In the genomic region with DNA sequence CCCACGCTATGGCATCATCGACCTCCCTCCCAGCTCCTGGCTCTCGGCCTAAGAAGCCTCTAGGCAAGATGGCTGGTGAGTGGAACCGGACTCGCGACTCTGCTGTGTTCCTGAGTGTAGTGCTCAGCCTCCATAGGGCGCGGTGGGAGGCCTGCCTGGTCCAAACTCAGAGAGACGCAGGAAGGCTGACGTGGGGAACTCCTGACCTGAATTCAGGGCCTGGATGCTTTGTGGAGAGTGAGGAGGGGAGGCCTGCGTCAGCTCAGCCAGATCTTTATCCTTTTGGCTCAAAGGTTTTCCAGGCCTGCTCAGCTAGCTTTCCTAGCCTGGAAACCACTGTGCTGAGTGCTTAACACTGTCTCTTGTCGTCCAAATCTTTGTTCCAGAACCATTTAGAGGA, we compare ENCODE assay signal across 22 cellular contexts. TPM values are rescaled to one million over a fixed set of nuclear protein-coding genes. Genes with fewer than 3 reads are reported as not detected.
A peak's percentile ranks its signal among the peaks of the same experiment; 100 is the strongest.
DNase-seq lines count a peak whose midpoint lies in the region; ATAC-seq, FAIRE-seq and TF ChIP-seq lines count a peak whose summit lies in the region.
"Had no signal": no experiment of that assay in that cellular context is flagged by ENCODE, and none has a peak within 500 bp of the region (broad histone marks: within the 10 kb centered on the region; RNA-seq: fewer than 3 reads in every experiment).

No MANE protein-coding gene starts in this region.

- H3K9me3 Mint-ChIP-seq in activated naive CD4-positive, alpha-beta T cell treated with anti-CD3 and anti-CD28 coated beads, Interleukin-2, amount 10 ng/mL, durations not matched to agents 7 days and 5 days, result no peaks in the 10 kb centered on the region
- H3K9me3 Mint-ChIP-seq: CD14-positive monocyte, HFFc6 had no signal

- no peak overlapping the region for H3K23ac ChIP-seq in IMR-90 (ENCODE audit: low read depth, low read length)

- dilution Hi-C loops in IMR-90 (cut with HindIII; ENCODE audit: low sequenced_read_pairs, unreplicated experiment), result no loop called here

- H3K56ac ChIP-seq in IMR-90 (ENCODE audit: extremely low read depth, insufficient read depth, low read length), result no peak overlapping the region

- H3K27ac Mint-ChIP-seq in activated naive CD4-positive, alpha-beta T cell treated with anti-CD3 and anti-CD28 coated beads, Interleukin-2, amount 10 ng/mL, durations not matched to agents 7 days and 5 days, result no peak overlapping the region
- H3K27ac Mint-ChIP-seq: HFFc6 had no signal

- H3K4me1 ChIP-seq in BE2C (peaks cover 15% of the 10 kb centered on the region), IMR-90 (ENCODE audit: control insufficient read depth, insufficient read depth, low read length) (no peaks in the 10 kb centered on the region), hepatocyte (ENCODE audit: insufficient read depth) (no peaks in the 10 kb centered on the region), rectal smooth muscle tissue (ENCODE audit: control insufficient read depth, insufficient read depth, low read length) (peaks cover 3% of the 10 kb centered on the region), small intestine (ENCODE audit: control insufficient read depth in 2 of 2, insufficient read depth in 1 of 2, low read depth in 1 of 2, low read length in 1 of 2) (no peaks in the 10 kb centered on the region)

- no peak overlapping the region for H3K14ac ChIP-seq in IMR-90 (replicated peaks; ENCODE audit: low read depth, low read length)

- no peak for TF ChIP-seq CTCF in BE2C (IDR thresholded peaks at IDR 0.05; ENCODE audit: low read depth, low read length)
- no peak for TF ChIP-seq CTCF in IMR-90 (conservative IDR thresholded peaks at IDR 0.05; ENCODE audit: low read depth, low read length)
- TF ChIP-seq CTCF in hepatocyte (IDR thresholded peaks at IDR 0.05; ENCODE audit: poor library complexity), result no peak

- H2AK5ac ChIP-seq in IMR-90 (ENCODE audit: low read depth, low read length), result no peak overlapping the region

- no peaks in the 10 kb centered on the region for H3K27me3 Mint-ChIP-seq in activated naive CD4-positive, alpha-beta T cell treated with anti-CD3 and anti-CD28 coated beads, Interleukin-2, amount 10 ng/mL, durations not matched to agents 7 days and 5 days

- H3K18ac ChIP-seq in IMR-90 (ENCODE audit: low read depth, low read length), result no peak overlapping the region

- H4K5ac ChIP-seq in IMR-90 (ENCODE audit: low read depth, low read length), result no peak overlapping the region

- intact Hi-C loops in IMR-90 (cut with micrococcal nuclease), result no loop called here

- in situ Hi-C loops in IMR-90 (cut with MboI; ENCODE audit: low sequenced_read_pairs), result no loop called here

- no peak overlapping the region for H2BK15ac ChIP-seq in IMR-90 (ENCODE audit: low read depth, low read length)

- H3K36me3 ChIP-seq in BE2C, result peaks cover 30% of the 10 kb centered on the region
- peaks cover 36% of the 10 kb centered on the region for H3K36me3 ChIP-seq in IMR-90 (ENCODE audit: control insufficient read depth, insufficient read depth, low read length)
- no peaks in the 10 kb centered on the region for H3K36me3 ChIP-seq in hepatocyte (replicated peaks; ENCODE audit: insufficient read depth, low read depth)
- H3K36me3 ChIP-seq in rectal smooth muscle tissue (ENCODE audit: control insufficient read depth, insufficient read depth, low read length), result peaks cover 38% of the 10 kb centered on the region
- peaks cover 8 to 19% of the 10 kb centered on the region in 2 donors for H3K36me3 ChIP-seq in small intestine (ENCODE audit: control insufficient read depth in 2 of 2, insufficient read depth in 2 of 2, low read length in 2 of 2)

- H3K4me1 Mint-ChIP-seq in activated naive CD4-positive, alpha-beta T cell treated with anti-CD3 and anti-CD28 coated beads, Interleukin-2, amount 10 ng/mL, durations not matched to agents 7 days and 5 days, result peaks cover 3% of the 10 kb centered on the region

- H3K79me2 ChIP-seq in hepatocyte, result peaks cover 4% of the 10 kb centered on the region

- no peak overlapping the region for H3K9ac ChIP-seq in IMR-90 (ENCODE audit: low read depth, low read length)
- H3K9ac ChIP-seq in rectal smooth muscle tissue (ENCODE audit: low read length), result no peak overlapping the region

- H3K36me3 Mint-ChIP-seq in activated naive CD4-positive, alpha-beta T cell treated with anti-CD3 and anti-CD28 coated beads, Interleukin-2, amount 10 ng/mL, durations not matched to agents 7 days and 5 days, result peaks cover 37% of the 10 kb centered on the region

- H3K27ac ChIP-seq in IMR-90 (ENCODE audit: insufficient read depth, low read length) (no peak overlapping the region), hepatocyte (peak overlapping the region; percentile 78), rectal smooth muscle tissue (ENCODE audit: low read depth, low read length) (peak overlapping the region; percentile 8), small intestine (ENCODE audit: low read depth in 1 of 2, low read length in 1 of 2) (no peak overlapping the region)

- no peak overlapping the region for H2BK120ac ChIP-seq in IMR-90 (ENCODE audit: low read depth, low read length)

- BruUV-seq in IMR-90 (replicated peaks; lab: Mats Ljungman, UMichigan), result no TSS peak

- POLR2A ChIA-PET in IMR-90 (lab: Charles Lee; ENCODE audit: unreplicated experiment), result no interaction called here

- no peak for FAIRE-seq in small intestine (lab: Jason Lieb, UNC)
- FAIRE-seq: H54, HepG2, RCC 7860 had no signal

- no peak overlapping the region for H3K4ac ChIP-seq in IMR-90 (ENCODE audit: low read depth, low read length)

- H3K27me3 ChIP-seq in BE2C (no peaks in the 10 kb centered on the region), IMR-90 (ENCODE audit: control insufficient read depth, insufficient read depth, low read length) (no peaks in the 10 kb centered on the region), hepatocyte (no peaks in the 10 kb centered on the region), rectal smooth muscle tissue (ENCODE audit: control insufficient read depth, insufficient read depth, low read length) (no peaks in the 10 kb centered on the region), small intestine (ENCODE audit: control insufficient read depth in 2 of 2, insufficient read depth in 2 of 2, low read length in 2 of 2) (no peaks in the 10 kb centered on the region)

- no peak overlapping the region for H2BK5ac ChIP-seq in IMR-90 (ENCODE audit: low read depth, low read length, poor library complexity, severe bottlenecking)

- no peak overlapping the region for H2AFZ ChIP-seq in IMR-90 (replicated peaks; ENCODE audit: low read length, poor library complexity)
- H2AFZ ChIP-seq in hepatocyte, result no peak overlapping the region

- no peak for TF ChIP-seq POLR2A in IMR-90 (IDR thresholded peaks at IDR 0.05; ENCODE audit: low read depth, low read length)

- no peak overlapping the region for H3K4me3 Mint-ChIP-seq in activated naive CD4-positive, alpha-beta T cell treated with anti-CD3 and anti-CD28 coated beads, Interleukin-2, amount 10 ng/mL, durations not matched to agents 7 days and 5 days
- H3K4me3 Mint-ChIP-seq: CD14-positive monocyte, HFFc6 had no signal

- ATAC-seq in IMR-90 (ENCODE audit: low read depth), result no peak
- ATAC-seq: HepG2 had no signal

- no peak overlapping the region for H4K91ac ChIP-seq in IMR-90 (ENCODE audit: insufficient read depth, low read depth, low read length)

- no peaks in the 10 kb centered on the region for H3K9me3 ChIP-seq in BE2C
- no peaks in the 10 kb centered on the region for H3K9me3 ChIP-seq in IMR-90 (ENCODE audit: control insufficient read depth, insufficient read depth, low read length)
- H3K9me3 ChIP-seq in hepatocyte (ENCODE audit: low read depth), result no peaks in the 10 kb centered on the region
- H3K9me3 ChIP-seq in small intestine (ENCODE audit: control insufficient read depth, low read depth), result no peaks in the 10 kb centered on the region

- DNase-seq in BE2C, result peak; percentile 77
- no peak for DNase-seq in IMR-90
- DNase-seq in hepatocyte (ENCODE audit: low spot score), result no peak
- no peak for DNase-seq in activated naive CD4-positive, alpha-beta T cell treated with anti-CD3 and anti-CD28 coated beads, Interleukin-2, amount 10 ng/mL, durations not matched to agents 7 days and 5 days
- no peak for DNase-seq in SW 1271 (lab: John Stamatoyannopoulos, UW)
- no peak for DNase-seq in small intestine
- DNase-seq: ACHN; AML-193; DND-41; HFFc6; KG1; MV-4-11; NCI-H1694 treated with DMSO at 0.1 percent for 48 hours; NCI-H510A; NCI-H748 treated with DMSO at 0.1 percent for 48 hours; NK-92 treated with Interleukin-12 subunit alpha and Interleukin-12 subunit beta, amount 100 ng/mL, for 24 hours; SHP77 had no signal

- H3K4me3 ChIP-seq in BE2C (ENCODE audit: low read depth, low read length), result no peak overlapping the region
- no peak overlapping the region for H3K4me3 ChIP-seq in IMR-90 (ENCODE audit: insufficient read depth, low read depth, low read length)
- H3K4me3 ChIP-seq in hepatocyte, result no peak overlapping the region
- no peak overlapping the region for H3K4me3 ChIP-seq in rectal smooth muscle tissue (ENCODE audit: low read length)
- H3K4me3 ChIP-seq in small intestine (ENCODE audit: low read depth in 1 of 2, low read length in 2 of 2), result no peak overlapping the region

- no peak overlapping the region for H2BK20ac ChIP-seq in IMR-90 (ENCODE audit: low read depth, low read length)

- no peaks in the 10 kb centered on the region for H4K20me1 ChIP-seq in IMR-90 (ENCODE audit: insufficient read depth, low read length)
- H4K20me1 ChIP-seq in hepatocyte (ENCODE audit: insufficient read depth, poor library complexity, severe bottlenecking), result no peaks in the 10 kb centered on the region

- H3K4me2 ChIP-seq in IMR-90 (ENCODE audit: low read depth, low read length) (no peak overlapping the region), hepatocyte (no peak overlapping the region)

- H3K79me1 ChIP-seq in IMR-90 (ENCODE audit: low read depth in 1 of 2, low read length in 2 of 2), result peaks cover 0 to 7% of the 10 kb centered on the region in 2 experiments; a peak in 2 of 4 replicates

- H3K9me2 ChIP-seq in hepatocyte (replicated peaks; ENCODE audit: insufficient read depth), result no peaks in the 10 kb centered on the region

- no peaks in the 10 kb centered on the region for H3K9me1 ChIP-seq in IMR-90 (ENCODE audit: insufficient read depth, low read length)

- WGBS in IMR-90 (ENCODE audit: extremely low coverage in 2 of 2, insufficient read length in 1 of 2), 2 experiments, result 40% methylated on average over 1 of the region's 12 CpGs; no CpG with 5 or more reads in 1 of the 2 experiments
- WGBS in hepatocyte (ENCODE audit: low lambda C conversion rate, missing lambda C conversion rate), result 86% methylated on average over 12 of the region's 12 CpGs
- 88 to 93% (median 92%) methylated on average over 12 of the region's 12 CpGs for WGBS in small intestine, 3 donors

- H2AK9ac ChIP-seq in IMR-90 (replicated peaks; ENCODE audit: low read depth, low read length, poor library complexity), result peak overlapping the region; percentile 50

- CTCF ChIA-PET in IMR-90 (lab: Yijun Ruan, JAX), result no interaction called here
- CTCF ChIA-PET in activated naive CD4-positive, alpha-beta T cell treated with anti-CD3 and anti-CD28 coated beads, Interleukin-2, amount 10 ng/mL, durations not matched to agents 7 days and 5 days (lab: Charles Lee), result no interaction called here

- no peak for TF ChIP-seq RAD21 in IMR-90 (IDR thresholded peaks at IDR 0.05; ENCODE audit: low read length)

- no peak overlapping the region for H4K8ac ChIP-seq in IMR-90 (ENCODE audit: low read depth in 2 of 2, low read length in 2 of 2)

RNA-seq across cellular contexts. Expression of a gene that starts 8.0 kb away (rescaled TPM):
- polyA plus RNA-seq in BE2C (2012; ENCODE audit: insufficient read depth, insufficient read length, low read depth), result 9.4 TPM
- total RNA-seq in IMR-90 (2012; rRNA removed), result 3.0 and 3.6 TPM in 2 replicates
- polyA plus RNA-seq in IMR-90 (2012; rRNA removed), result 6.4 and 7.4 TPM in 2 replicates
- 4.4 and 5.8 TPM in 2 replicates for polyA plus RNA-seq in IMR-90 (2012; cell fraction: cytosol; rRNA removed)
- polyA plus RNA-seq in IMR-90 (2012; cell fraction: nucleus; rRNA removed; ENCODE audit: low replicate concordance), result 5.1 and 8.0 TPM in 2 replicates
- total RNA-seq in hepatocyte, result 5.3 and 7.5 TPM in 2 replicates
- 3.2 and 6.4 TPM in 2 replicates for polyA plus RNA-seq in hepatocyte
- 10 to 100 TPM in 1 of 3 donors, 1 to 10 TPM in 2; 6.2 to 12.1 (median 8.6) TPM for polyA plus RNA-seq in small intestine

RNA-seq across cellular contexts. Expression of a gene that starts 13.0 kb away (rescaled TPM):
- 24.0 TPM for polyA plus RNA-seq in BE2C (2012; ENCODE audit: insufficient read depth, insufficient read length, low read depth)
- total RNA-seq in IMR-90 (2012; rRNA removed), result 18.6 and 19.7 TPM in 2 replicates
- 34.8 and 35.0 TPM in 2 replicates for polyA plus RNA-seq in IMR-90 (2012; rRNA removed)
- 26.7 and 31.4 TPM in 2 replicates for polyA plus RNA-seq in IMR-90 (2012; cell fraction: cytosol; rRNA removed)
- 12.2 and 12.5 TPM in 2 replicates for polyA plus RNA-seq in IMR-90 (2012; cell fraction: nucleus; rRNA removed; ENCODE audit: low replicate concordance)
- total RNA-seq in hepatocyte, result 6.5 and 6.9 TPM in 2 replicates
- 16.8 and 25.6 TPM in 2 replicates for polyA plus RNA-seq in hepatocyte
- 10 to 100 TPM; 13.6 to 23.3 (median 19.2) TPM for polyA plus RNA-seq in small intestine

RNA-seq across cellular contexts. Expression of a gene that starts 21.9 kb away (rescaled TPM):
- polyA plus RNA-seq in BE2C (2012; ENCODE audit: insufficient read depth, insufficient read length, low read depth), result 64.7 TPM
- total RNA-seq in IMR-90 (2012; rRNA removed) (15.1 and 15.3 TPM in 2 replicates), hepatocyte (33.1 and 46.1 TPM in 2 replicates)
- polyA plus RNA-seq in IMR-90 (2012; rRNA removed) (28.3 and 28.8 TPM in 2 replicates), hepatocyte (28.8 and 37.4 TPM in 2 replicates), small intestine (10 to 100 TPM; 13.8 to 34.2 (median 21.0) TPM)
- 15.9 and 25.4 TPM in 2 replicates for polyA plus RNA-seq in IMR-90 (2012; cell fraction: cytosol; rRNA removed)
- 49.6 and 75.7 TPM in 2 replicates for polyA plus RNA-seq in IMR-90 (2012; cell fraction: nucleus; rRNA removed; ENCODE audit: low replicate concordance)

RNA-seq across cellular contexts. Expression of a gene that starts 22.2 kb away (rescaled TPM):
- 155 TPM for polyA plus RNA-seq in BE2C (2012; ENCODE audit: insufficient read depth, insufficient read length, low read depth)
- total RNA-seq in IMR-90 (2012; rRNA removed), result 105 and 108 TPM in 2 replicates
- polyA plus RNA-seq in IMR-90 (2012; rRNA removed), result 126 and 131 TPM in 2 replicates
- polyA plus RNA-seq in IMR-90 (2012; cell fraction: cytosol; rRNA removed), result 88.5 and 95.3 TPM in 2 replicates
- 126 and 190 TPM in 2 replicates for polyA plus RNA-seq in IMR-90 (2012; cell fraction: nucleus; rRNA removed; ENCODE audit: low replicate concordance)
- total RNA-seq in hepatocyte, result 85.7 and 86.2 TPM in 2 replicates
- 80.4 and 83.4 TPM in 2 replicates for polyA plus RNA-seq in hepatocyte
- polyA plus RNA-seq in small intestine, result 10 to 100 TPM; 20.0 to 48.8 (median 22.8) TPM

Comparison
In these comparisons a context has a peak if more than half of its experiments do, and no peak if none do; other contexts are left out.
1. H3K27ac ChIP-seq: peak in hepatocyte (single experiment) and rectal smooth muscle tissue (single experiment); none in IMR-90 (single experiment) and small intestine (0 of 2).